8 cellular contexts compared by ENCODE assay signal in the genomic region with DNA sequence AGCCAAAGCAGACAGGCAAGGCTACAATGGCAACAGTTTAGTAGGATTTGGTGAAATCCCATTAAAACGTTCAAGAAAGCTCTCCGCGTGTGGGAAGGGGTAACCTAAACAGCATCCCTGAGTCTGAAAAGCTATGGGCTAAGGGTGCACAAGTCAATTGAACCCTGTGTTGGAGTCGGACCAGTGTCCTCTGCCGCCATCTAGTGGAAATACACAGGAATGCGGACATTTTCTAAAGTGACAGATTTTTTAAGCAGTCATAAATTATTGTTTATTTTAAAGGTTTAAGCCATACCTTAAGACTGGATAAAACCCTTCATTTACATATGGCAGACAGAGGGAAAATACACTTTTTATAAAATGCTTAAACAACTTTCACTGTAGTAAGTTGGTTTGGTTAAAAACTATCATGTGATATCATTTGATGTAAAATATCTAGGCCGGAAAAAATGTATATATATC. TPM values are rescaled to one million over a fixed set of nuclear protein-coding genes. Genes with fewer than 3 reads are reported as not detected.
DNase-seq lines count a peak whose midpoint lies in the region; ATAC-seq and TF ChIP-seq lines count a peak whose summit lies in the region.

No MANE protein-coding gene starts in this region.

- peak; percentile 69 for DNase-seq in AG20443 (ENCODE audit: low spot score)
- peak; percentile 60 for DNase-seq in GM23248
- peak; percentile 65 for DNase-seq in NCI-H748 treated with DMSO at 0.1 percent for 48 hours (lab: John Stamatoyannopoulos, UW)
- DNase-seq in activated CD4-positive, alpha-beta memory T cell treated with anti-CD3 and anti-CD28 coated beads, Interleukin-2, amount 10 ng/mL, durations not matched to agents 7 days and 5 days, result peak; percentile 64
- peak; percentile 56 for DNase-seq in endothelial cell (ENCODE audit: low spot score)
- DNase-seq in naive B cell, result peak; percentile 38
- peak; percentile 67 for DNase-seq in testis

- H2AFZ ChIP-seq in GM23248, result no peak overlapping the region

- no peaks in the 10 kb centered on the region for H3K79me2 ChIP-seq in GM23248 (ENCODE audit: insufficient read depth)

- TF ChIP-seq CTCF in endothelial cell (IDR thresholded peaks at IDR 0.05; ENCODE audit: unreplicated experiment) (peak; percentile 78), testis (IDR thresholded peaks at IDR 0.05) (peak; percentile 71 to 77 (median 72))

- WGBS in GM23248 (ENCODE audit: low coverage in 1 of 2, low lambda C conversion rate in 2 of 2, missing lambda C conversion rate in 2 of 2), 2 experiments, result 14% methylated on average over 7 of the region's 7 CpGs
- 18 to 19% methylated on average over 7 of the region's 7 CpGs for WGBS in testis, 2 donors

- no peaks in the 10 kb centered on the region for H3K36me3 Mint-ChIP-seq in activated CD4-positive, alpha-beta memory T cell treated with anti-CD3 and anti-CD28 coated beads, Interleukin-2, amount 10 ng/mL, durations not matched to agents 7 days and 5 days (ENCODE audit: low read depth)
- no peaks in the 10 kb centered on the region for H3K36me3 Mint-ChIP-seq in endothelial cell (ENCODE audit: low read depth, unreplicated experiment)
- H3K36me3 Mint-ChIP-seq in naive B cell, result no peaks in the 10 kb centered on the region

- H3K4me3 ChIP-seq in GM23248, result no peak overlapping the region
- no peak overlapping the region for H3K4me3 ChIP-seq in testis

- no peaks in the 10 kb centered on the region for H3K9me3 ChIP-seq in GM23248 (ENCODE audit: low read depth)
- no peaks in the 10 kb centered on the region for H3K9me3 ChIP-seq in testis

- no peaks in the 10 kb centered on the region for H3K36me3 ChIP-seq in GM23248 (ENCODE audit: low read depth)
- H3K36me3 ChIP-seq in testis (ENCODE audit: low read depth, missing control alignments), result no peaks in the 10 kb centered on the region

- POLR2A ChIA-PET in activated CD4-positive, alpha-beta memory T cell treated with anti-CD3 and anti-CD28 coated beads, Interleukin-2, amount 10 ng/mL, durations not matched to agents 7 days and 5 days (lab: Charles Lee), result interaction anchor here (1.0 kb wide), 1 partner anchor 11 kb away, joined by 5 read pairs; no protein-coding TSS in a partner anchor

- no peaks in the 10 kb centered on the region for H3K27me3 ChIP-seq in GM23248 (replicated peaks; ENCODE audit: insufficient read depth)
- H3K27me3 ChIP-seq in testis, result no peaks in the 10 kb centered on the region

- no peaks in the 10 kb centered on the region for H3K9me2 ChIP-seq in GM23248 (ENCODE audit: insufficient read depth)

- H3K9me3 Mint-ChIP-seq in activated CD4-positive, alpha-beta memory T cell treated with anti-CD3 and anti-CD28 coated beads, Interleukin-2, amount 10 ng/mL, durations not matched to agents 7 days and 5 days, result no peaks in the 10 kb centered on the region
- H3K9me3 Mint-ChIP-seq in endothelial cell (ENCODE audit: unreplicated experiment), result no peaks in the 10 kb centered on the region
- no peaks in the 10 kb centered on the region for H3K9me3 Mint-ChIP-seq in naive B cell

- no peak overlapping the region for H3K4me2 ChIP-seq in GM23248 (ENCODE audit: unreplicated experiment)

- H3F3A ChIP-seq in GM23248 (ENCODE audit: insufficient read depth), result no peaks in the 10 kb centered on the region

- H4K20me1 ChIP-seq in GM23248 (ENCODE audit: insufficient read depth), result no peaks in the 10 kb centered on the region

- no peak overlapping the region for H3K9ac ChIP-seq in GM23248

- CTCF ChIA-PET in activated CD4-positive, alpha-beta memory T cell treated with anti-CD3 and anti-CD28 coated beads, Interleukin-2, amount 10 ng/mL, durations not matched to agents 7 days and 5 days (lab: Charles Lee), result interaction anchor here (0.6 to 2.6 kb wide), 12 partner anchors 9 to 368 kb away, joined by 3 to 17 read pairs (median 4); a partner anchor contains a TSS

- no peak overlapping the region for H3K27ac ChIP-seq in GM23248
- H3K27ac ChIP-seq in testis, result no peak overlapping the region

- intact Hi-C loops in testis (cut with DNase I; ENCODE audit: low total_unique reads), result loop anchor here (10.0 kb wide), 1 partner anchor 371 kb away; no protein-coding TSS in a partner anchor

- H3K4me3 Mint-ChIP-seq in activated CD4-positive, alpha-beta memory T cell treated with anti-CD3 and anti-CD28 coated beads, Interleukin-2, amount 10 ng/mL, durations not matched to agents 7 days and 5 days, result no peak overlapping the region
- H3K4me3 Mint-ChIP-seq in endothelial cell (ENCODE audit: unreplicated experiment), result no peak overlapping the region
- H3K4me3 Mint-ChIP-seq in naive B cell, result no peak overlapping the region

- H3K27me3 Mint-ChIP-seq in activated CD4-positive, alpha-beta memory T cell treated with anti-CD3 and anti-CD28 coated beads, Interleukin-2, amount 10 ng/mL, durations not matched to agents 7 days and 5 days, result no peaks in the 10 kb centered on the region
- no peaks in the 10 kb centered on the region for H3K27me3 Mint-ChIP-seq in endothelial cell (ENCODE audit: unreplicated experiment)
- H3K27me3 Mint-ChIP-seq in naive B cell, result peaks cover 0 to 5% (median 4%) of the 10 kb centered on the region in 3 donors

- H3K4me1 Mint-ChIP-seq in activated CD4-positive, alpha-beta memory T cell treated with anti-CD3 and anti-CD28 coated beads, Interleukin-2, amount 10 ng/mL, durations not matched to agents 7 days and 5 days, result no peaks in the 10 kb centered on the region
- no peaks in the 10 kb centered on the region for H3K4me1 Mint-ChIP-seq in endothelial cell (ENCODE audit: unreplicated experiment)
- peaks cover 0 to 7% (median 0%) of the 10 kb centered on the region in 3 donors for H3K4me1 Mint-ChIP-seq in naive B cell

- H3K27ac Mint-ChIP-seq in activated CD4-positive, alpha-beta memory T cell treated with anti-CD3 and anti-CD28 coated beads, Interleukin-2, amount 10 ng/mL, durations not matched to agents 7 days and 5 days, result no peak overlapping the region
- H3K27ac Mint-ChIP-seq in endothelial cell (ENCODE audit: unreplicated experiment) (no peak overlapping the region), naive B cell (no peak overlapping the region)

- no peak for TF ChIP-seq POLR2A in testis (IDR thresholded peaks at IDR 0.05)

- H3K4me1 ChIP-seq in GM23248 (ENCODE audit: insufficient read depth) (no peaks in the 10 kb centered on the region), testis (no peaks in the 10 kb centered on the region)

- ATAC-seq in naive B cell (ENCODE audit: low read depth in 2 of 2) (peak in 1 of 2 donors; percentile 61), HG03342 (IDR thresholded peaks at IDR 0.05; ENCODE audit: unreplicated experiment) (no peak)

- in situ Hi-C loops in GM23248 (cut with MboI), result no loop called here

RNA-seq across cellular contexts. Expression of a gene that starts 26.5 kb away (rescaled TPM):
- total RNA-seq in GM23248 (2014; rRNA removed; shearing (Covaris generic)), result 46.4 and 66.1 TPM in 2 replicates
- 71.7 and 75.3 TPM in 2 replicates for polyA plus RNA-seq in GM23248 (2016; fragmentation: Nextera tagmentation; extraction: Ambion mirVana)
- total RNA-seq in activated CD4-positive, alpha-beta memory T cell treated with anti-CD3 and anti-CD28 coated beads, Interleukin-2, amount 10 ng/mL, durations not matched to agents 7 days and 5 days, result 100 to 1,000 TPM; 120 to 129 TPM
- 137 TPM for total RNA-seq in endothelial cell (ENCODE audit: unreplicated experiment)
- polyA plus RNA-seq in naive B cell (ENCODE audit: low read depth in 6 of 6), result 100 to 1,000 TPM; 165 to 191 (median 176) TPM
- total RNA-seq in testis, result 100 to 1,000 TPM; 174 to 192 TPM
- 122 TPM for polyA plus RNA-seq in testis (ENCODE audit: insufficient read depth, low read depth, low replicate concordance)
